Comparison of ENCODE assay signal across 10 cellular contexts in genomic region chr1:165543651-165544452, GRCh38. TPM values are rescaled to one million over a fixed set of nuclear protein-coding genes. Genes with fewer than 3 reads are reported as not detected.
DNase-seq lines count a peak whose midpoint lies in the region; ATAC-seq, FAIRE-seq and TF ChIP-seq lines count a peak whose summit lies in the region.
"Had no signal": no experiment of that assay in that cellular context is flagged by ENCODE, and none has a peak within 500 bp of the region (broad histone marks: within the 10 kb centered on the region; RNA-seq: fewer than 3 reads in every experiment).

LRRC52 (plus strand) TSS chr1:165544000; CDS start chr1:165544297, 297 bp downstream.

- no peak for FAIRE-seq in kidney (lab: Jason Lieb, UNC)

- peaks cover 37% of the 10 kb centered on the region for H3K27me3 Mint-ChIP-seq in activated CD8-positive, alpha-beta T cell treated with anti-CD3 and anti-CD28 coated beads for 36 hours
- H3K27me3 Mint-ChIP-seq in activated CD8-positive, alpha-beta T cell treated with anti-CD3 and anti-CD28 coated beads, Interleukin-2, amount 10 ng/mL, durations not matched to agents 7 days and 5 days (ENCODE audit: low read depth) = peaks cover 29% of the 10 kb centered on the region
- no peaks in the 10 kb centered on the region for H3K27me3 Mint-ChIP-seq in endothelial cell (ENCODE audit: unreplicated experiment)

- no peak within 1 kb of the TSS for H3K4me3 Mint-ChIP-seq in activated CD8-positive, alpha-beta T cell treated with anti-CD3 and anti-CD28 coated beads for 36 hours
- H3K4me3 Mint-ChIP-seq in activated CD8-positive, alpha-beta T cell treated with anti-CD3 and anti-CD28 coated beads, Interleukin-2, amount 10 ng/mL, durations not matched to agents 7 days and 5 days = no peak within 1 kb of the TSS
- no peak within 1 kb of the TSS for H3K4me3 Mint-ChIP-seq in endothelial cell (ENCODE audit: unreplicated experiment)

- H3K36me3 Mint-ChIP-seq in activated CD8-positive, alpha-beta T cell treated with anti-CD3 and anti-CD28 coated beads for 36 hours (ENCODE audit: low read depth) = no peaks in the 10 kb centered on the region
- no peaks in the 10 kb centered on the region for H3K36me3 Mint-ChIP-seq in activated CD8-positive, alpha-beta T cell treated with anti-CD3 and anti-CD28 coated beads, Interleukin-2, amount 10 ng/mL, durations not matched to agents 7 days and 5 days (ENCODE audit: low read depth)
- no peaks in the 10 kb centered on the region for H3K36me3 Mint-ChIP-seq in endothelial cell (ENCODE audit: low read depth, unreplicated experiment)

- no peak within 1 kb of the TSS for H3K4me3 ChIP-seq in kidney (ENCODE audit: low read length in 2 of 2)
- no peak within 1 kb of the TSS for H3K4me3 ChIP-seq in upper lobe of left lung

- no peak within 1 kb of the TSS for H3K27ac Mint-ChIP-seq in activated CD8-positive, alpha-beta T cell treated with anti-CD3 and anti-CD28 coated beads for 36 hours
- H3K27ac Mint-ChIP-seq in activated CD8-positive, alpha-beta T cell treated with anti-CD3 and anti-CD28 coated beads, Interleukin-2, amount 10 ng/mL, durations not matched to agents 7 days and 5 days = no peak within 1 kb of the TSS
- no peak within 1 kb of the TSS for H3K27ac Mint-ChIP-seq in endothelial cell (ENCODE audit: unreplicated experiment)

- H3K4me1 Mint-ChIP-seq in activated CD8-positive, alpha-beta T cell treated with anti-CD3 and anti-CD28 coated beads for 36 hours (ENCODE audit: low read depth) = peaks cover 4% of the 10 kb centered on the region
- H3K4me1 Mint-ChIP-seq in activated CD8-positive, alpha-beta T cell treated with anti-CD3 and anti-CD28 coated beads, Interleukin-2, amount 10 ng/mL, durations not matched to agents 7 days and 5 days (ENCODE audit: low read depth) = no peaks in the 10 kb centered on the region
- H3K4me1 Mint-ChIP-seq in endothelial cell (ENCODE audit: unreplicated experiment) = no peaks in the 10 kb centered on the region

- WGBS in upper lobe of left lung, 2 donors = 17% methylated on average over 7 to 11 of the region's 12 CpGs

- DNase-seq in activated CD8-positive, alpha-beta T cell treated with anti-CD3 and anti-CD28 coated beads for 36 hours = no peak
- DNase-seq in activated CD8-positive, alpha-beta T cell treated with anti-CD3 and anti-CD28 coated beads, Interleukin-2, amount 10 ng/mL, durations not matched to agents 7 days and 5 days = no peak
- DNase-seq in amygdala (lab: John Stamatoyannopoulos, UW) = peak in 40 of 56 donors; percentile 5 to 78 (median 38)
- DNase-seq in kidney = peak; percentile 70
- DNase-seq in upper lobe of left lung = peak in 1 of 2 donors; percentile 67
- no peak for DNase-seq in activated T-cell treated with anti-CD3 and anti-CD28 coated beads, Interleukin-2, amount 50 U/mL, for 1 hour
- no peak for DNase-seq in endothelial cell (ENCODE audit: low spot score)
- DNase-seq in UCSD-AML1 (lab: John Stamatoyannopoulos, UW; ENCODE audit: unreplicated experiment) = no peak
- DNase-seq: stimulated activated CD4-positive, alpha-beta T cell treated with anti-CD3 and anti-CD28 coated beads, Interleukin-1b, Interleukin-23, amount 100 ng/mL, for 48 hours had no signal

- no peak for TF ChIP-seq CTCF in activated CD8-positive, alpha-beta T cell treated with anti-CD3 and anti-CD28 coated beads for 36 hours (IDR thresholded peaks at IDR 0.05)
- TF ChIP-seq CTCF in kidney (IDR thresholded peaks at IDR 0.05; ENCODE audit: borderline replicate concordance, extremely low read depth, insufficient read depth) (no peak), upper lobe of left lung (IDR thresholded peaks at IDR 0.05) (no peak), endothelial cell (IDR thresholded peaks at IDR 0.05; ENCODE audit: unreplicated experiment) (no peak)

- CTCF ChIA-PET in activated CD8-positive, alpha-beta T cell treated with anti-CD3 and anti-CD28 coated beads for 36 hours (lab: Charles Lee) = no interaction called here
- CTCF ChIA-PET in activated CD8-positive, alpha-beta T cell treated with anti-CD3 and anti-CD28 coated beads, Interleukin-2, amount 10 ng/mL, durations not matched to agents 7 days and 5 days (lab: Charles Lee) = no interaction called here

- H3K9ac ChIP-seq in kidney (ENCODE audit: low read length in 2 of 2) = no peak within 1 kb of the TSS

- H3K27ac ChIP-seq in kidney (ENCODE audit: low read depth in 2 of 2, low read length in 2 of 2) = peak within 1 kb of the TSS in 1 of 2 donors; percentile 35
- peak within 1 kb of the TSS in 1 of 4 donors; percentile 36 for H3K27ac ChIP-seq in upper lobe of left lung

- H3K36me3 ChIP-seq in kidney (ENCODE audit: control insufficient read depth in 1 of 2, insufficient read depth in 2 of 2, low read length in 2 of 2) (no peaks in the 10 kb centered on the region), upper lobe of left lung (no peaks in the 10 kb centered on the region)

- no peak for TF ChIP-seq POLR2A in upper lobe of left lung (IDR thresholded peaks at IDR 0.05)

- peak; percentile 30 for ATAC-seq in activated CD8-positive, alpha-beta T cell treated with anti-CD3 and anti-CD28 coated beads for 36 hours
- ATAC-seq in activated CD8-positive, alpha-beta T cell treated with anti-CD3 and anti-CD28 coated beads, Interleukin-2, amount 10 ng/mL, durations not matched to agents 7 days and 5 days = no peak
- ATAC-seq in upper lobe of left lung (ENCODE audit: low FRiP score in 2 of 2) = peak; percentile 26 to 42

- intact Hi-C loops in activated CD8-positive, alpha-beta T cell treated with anti-CD3 and anti-CD28 coated beads for 36 hours (cut with micrococcal nuclease) = no loop called here
- intact Hi-C loops in kidney (cut with DNase I) = no loop called here

- H3K9me3 ChIP-seq in kidney (ENCODE audit: control insufficient read depth in 1 of 2, low read length in 2 of 2) (no peaks in the 10 kb centered on the region), upper lobe of left lung (no peaks in the 10 kb centered on the region)

- no peak for TF ChIP-seq EP300 in upper lobe of left lung (IDR thresholded peaks at IDR 0.05)

- no peaks in the 10 kb centered on the region for H3K9me3 Mint-ChIP-seq in activated CD8-positive, alpha-beta T cell treated with anti-CD3 and anti-CD28 coated beads for 36 hours
- H3K9me3 Mint-ChIP-seq in activated CD8-positive, alpha-beta T cell treated with anti-CD3 and anti-CD28 coated beads, Interleukin-2, amount 10 ng/mL, durations not matched to agents 7 days and 5 days (ENCODE audit: insufficient read depth) = no peaks in the 10 kb centered on the region
- no peaks in the 10 kb centered on the region for H3K9me3 Mint-ChIP-seq in endothelial cell (ENCODE audit: unreplicated experiment)

- no peaks in the 10 kb centered on the region for H3K27me3 ChIP-seq in upper lobe of left lung

- POLR2A ChIA-PET in activated CD8-positive, alpha-beta T cell treated with anti-CD3 and anti-CD28 coated beads for 36 hours (lab: Charles Lee) = no interaction called here
- POLR2A ChIA-PET in activated CD8-positive, alpha-beta T cell treated with anti-CD3 and anti-CD28 coated beads, Interleukin-2, amount 10 ng/mL, durations not matched to agents 7 days and 5 days (lab: Charles Lee) = no interaction called here

- H3K4me1 ChIP-seq in kidney (ENCODE audit: control insufficient read depth in 1 of 2, insufficient read depth in 1 of 2, low read depth in 1 of 2, low read length in 2 of 2) (peaks cover 0 to 7% of the 10 kb centered on the region in 2 donors), upper lobe of left lung (peaks cover 3 to 14% (median 7%) of the 10 kb centered on the region in 4 donors)

RNA-seq across cellular contexts. Expression of gene LRRC52, which starts in this region (rescaled TPM):
- total RNA-seq in activated CD8-positive, alpha-beta T cell treated with anti-CD3 and anti-CD28 coated beads for 36 hours = not detected
- total RNA-seq in activated CD8-positive, alpha-beta T cell treated with anti-CD3 and anti-CD28 coated beads, Interleukin-2, amount 10 ng/mL, durations not matched to agents 7 days and 5 days = not detected
- total RNA-seq in kidney (not detected), upper lobe of left lung (1 to 10 TPM in 1 of 6 donors, under 1 TPM in 2, not detected in 3; 0.44 to 1.7 (median 0.46) TPM), endothelial cell (ENCODE audit: unreplicated experiment) (not detected)
- polyA plus RNA-seq in kidney (ENCODE audit: insufficient read depth, low read depth, low replicate concordance) = 0.58 TPM
- total RNA-seq: kidney epithelial cell had no signal

Comparison
In these comparisons a context has a peak if more than half of its experiments do, and no peak if none do; other contexts are left out.
1. Peak in ATAC-seq in activated CD8-positive, alpha-beta T cell treated with anti-CD3 and anti-CD28 coated beads for 36 hours; RNA of the gene not detected or under 1 TPM.
2. Peak in DNase-seq in kidney; RNA of the gene not detected or under 1 TPM.
3. DNase-seq: peak in amygdala (40 of 56); none in activated CD8-positive, alpha-beta T cell treated with anti-CD3 and anti-CD28 coated beads for 36 hours (single experiment), activated CD8-positive, alpha-beta T cell treated with anti-CD3 and anti-CD28 coated beads, Interleukin-2, amount 10 ng/mL, durations not matched to agents 7 days and 5 days (single experiment), activated T-cell treated with anti-CD3 and anti-CD28 coated beads, Interleukin-2, amount 50 U/mL, for 1 hour (single experiment), endothelial cell (single experiment) and UCSD-AML1 (single experiment).